In the genomic region with DNA sequence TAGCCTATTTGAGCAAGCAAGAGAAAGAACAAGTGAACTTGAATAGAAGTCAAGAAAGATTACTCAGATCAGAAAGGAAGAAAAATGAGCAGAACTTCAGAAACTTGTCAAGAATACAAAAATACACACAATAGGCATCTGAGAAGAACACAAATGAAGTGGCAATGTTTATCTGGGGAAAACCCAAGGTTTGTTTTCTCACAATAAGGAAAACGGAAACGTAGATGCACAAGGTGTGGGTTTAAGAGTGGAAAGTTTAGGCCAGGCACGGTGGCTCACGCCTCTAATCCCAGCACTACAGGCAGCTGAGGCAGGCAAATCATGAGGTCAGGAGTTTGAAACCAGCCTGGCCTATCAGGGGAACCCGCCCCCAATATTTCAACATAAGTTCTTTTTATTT, we compare ENCODE assay signal across 14 cellular contexts.
DNase-seq lines count a peak whose midpoint lies in the region; ATAC-seq and TF ChIP-seq lines count a peak whose summit lies in the region.
"Had no signal": no experiment of that assay in that cellular context is flagged by ENCODE, and none has a peak within 500 bp of the region (broad histone marks: within the 10 kb centered on the region; RNA-seq: fewer than 3 reads in every experiment).

No MANE protein-coding gene starts in this region.

- no peak overlapping the region for H3K27ac Mint-ChIP-seq in neural progenitor cell
- H3K27ac Mint-ChIP-seq: activated naive CD8-positive, alpha-beta T cell treated with anti-CD3 and anti-CD28 coated beads, Interleukin-2, amount 10 ng/mL, durations not matched to agents 7 days and 5 days; naive thymus-derived CD8-positive, alpha-beta T cell had no signal

- no peak overlapping the region for H3K27ac ChIP-seq in neural progenitor cell

- peak; percentile 88 for ATAC-seq in GM19025 (IDR thresholded peaks at IDR 0.05; ENCODE audit: low read depth, unreplicated experiment)
- ATAC-seq in HG02571 (IDR thresholded peaks at IDR 0.05; ENCODE audit: unreplicated experiment) = peak; percentile 94
- ATAC-seq in HG03196 (IDR thresholded peaks at IDR 0.05; ENCODE audit: unreplicated experiment) = peak; percentile 93
- ATAC-seq in esophagus mucosa = no peak
- ATAC-seq: naive thymus-derived CD8-positive, alpha-beta T cell had no signal

- no peaks in the 10 kb centered on the region for H3K9me3 ChIP-seq in neural progenitor cell (ENCODE audit: low read depth)

- no peak overlapping the region for H3K4me3 Mint-ChIP-seq in neural progenitor cell
- H3K4me3 Mint-ChIP-seq: activated naive CD8-positive, alpha-beta T cell treated with anti-CD3 and anti-CD28 coated beads, Interleukin-2, amount 10 ng/mL, durations not matched to agents 7 days and 5 days; naive thymus-derived CD8-positive, alpha-beta T cell had no signal

- H3K27me3 Mint-ChIP-seq in neural progenitor cell (ENCODE audit: insufficient read depth, low read depth) = peaks cover 2% of the 10 kb centered on the region

- no peak overlapping the region for H3K9ac ChIP-seq in neural progenitor cell

- H3K79me2 ChIP-seq in neural progenitor cell (ENCODE audit: low read depth) = no peaks in the 10 kb centered on the region

- H3K27me3 ChIP-seq in neural progenitor cell = no peaks in the 10 kb centered on the region

- H4K20me1 ChIP-seq in neural progenitor cell (ENCODE audit: low read depth) = no peaks in the 10 kb centered on the region

- peak; percentile 49 for DNase-seq in GM10266 (ENCODE audit: extremely low spot score)
- no peak for DNase-seq in NCI-H524 treated with DMSO at 0.1 percent for 48 hours (lab: John Stamatoyannopoulos, UW)
- DNase-seq in NCI-H2227 (lab: John Stamatoyannopoulos, UW; ENCODE audit: unreplicated experiment) = no peak
- DNase-seq in neural progenitor cell (ENCODE audit: low spot score) = no peak
- DNase-seq: activated naive CD8-positive, alpha-beta T cell treated with anti-CD3 and anti-CD28 coated beads, Interleukin-2, amount 10 ng/mL, durations not matched to agents 7 days and 5 days; H7; islet precursor cell; naive thymus-derived CD8-positive, alpha-beta T cell; NCI-H2171 treated with DMSO at 0.1 percent for 48 hours; SIG-M5 had no signal

- H3K4me1 ChIP-seq in neural progenitor cell = no peaks in the 10 kb centered on the region

- TF ChIP-seq CTCF in GM10266 (IDR thresholded peaks at IDR 0.05; ENCODE audit: control insufficient read depth, insufficient read depth, low read depth, missing control alignments) (no peak), neural progenitor cell (IDR thresholded peaks at IDR 0.05) (no peak)

- H3K36me3 Mint-ChIP-seq in neural progenitor cell = peaks cover 3% of the 10 kb centered on the region
- H3K36me3 Mint-ChIP-seq: activated naive CD8-positive, alpha-beta T cell treated with anti-CD3 and anti-CD28 coated beads, Interleukin-2, amount 10 ng/mL, durations not matched to agents 7 days and 5 days had no signal

- peaks cover 15% of the 10 kb centered on the region for H3K9me3 Mint-ChIP-seq in neural progenitor cell

- H3K4me2 ChIP-seq in neural progenitor cell = no peak overlapping the region

- no peaks in the 10 kb centered on the region for H3K36me3 ChIP-seq in neural progenitor cell

- H3F3A ChIP-seq in neural progenitor cell (ENCODE audit: low read depth) = no peaks in the 10 kb centered on the region

- no peak overlapping the region for H3K4me3 ChIP-seq in neural progenitor cell

- no peaks in the 10 kb centered on the region for H3K4me1 Mint-ChIP-seq in neural progenitor cell
- H3K4me1 Mint-ChIP-seq: activated naive CD8-positive, alpha-beta T cell treated with anti-CD3 and anti-CD28 coated beads, Interleukin-2, amount 10 ng/mL, durations not matched to agents 7 days and 5 days; naive thymus-derived CD8-positive, alpha-beta T cell had no signal

- H2AFZ ChIP-seq in neural progenitor cell (replicated peaks) = no peak overlapping the region
